In the genomic region with DNA sequence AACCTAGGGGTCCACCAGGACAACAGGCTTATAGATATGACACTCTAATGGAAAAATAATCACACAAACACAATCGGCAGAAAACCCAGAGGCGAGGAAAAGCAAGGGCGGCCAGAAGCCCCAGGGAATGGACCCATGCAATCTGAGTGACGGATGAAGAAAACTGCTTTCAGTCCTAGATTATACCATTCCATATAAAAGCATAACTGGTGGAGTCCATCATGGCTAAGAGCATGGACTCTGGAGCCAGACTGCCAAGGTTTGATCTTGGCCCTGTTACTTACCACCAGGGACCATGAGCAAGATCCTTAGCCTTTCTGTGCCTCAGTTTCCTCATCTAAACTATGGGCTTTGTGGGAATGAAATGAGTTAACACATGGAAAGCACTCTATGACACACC, we compare ENCODE assay signal across 21 cellular contexts. TPM values are rescaled to one million over a fixed set of nuclear protein-coding genes. Genes with fewer than 3 reads are reported as not detected.
DNase-seq lines count a peak whose midpoint lies in the region; FAIRE-seq and TF ChIP-seq lines count a peak whose summit lies in the region.
"Had no signal": no experiment of that assay in that cellular context is flagged by ENCODE, and none has a peak within 500 bp of the region (broad histone marks: within the 10 kb centered on the region; RNA-seq: fewer than 3 reads in every experiment).

No MANE protein-coding gene starts in this region.

- TF ChIP-seq CTCF in esophagus muscularis mucosa (IDR thresholded peaks at IDR 0.05), result no peak
- TF ChIP-seq CTCF in D721Med (IDR thresholded peaks at IDR 0.05; ENCODE audit: insufficient read depth, missing control alignments), result no peak
- TF ChIP-seq CTCF in ovary (IDR thresholded peaks at IDR 0.05), result no peak

- 84% methylated on average over 4 of the region's 4 CpGs for WGBS in esophagus muscularis mucosa
- 92 to 96% (median 95%) methylated on average over 4 of the region's 4 CpGs for WGBS in ovary, 3 donors

- H3K36me3 ChIP-seq in BLaER1 (peaks cover 19% of the 10 kb centered on the region), esophagus muscularis mucosa (no peaks in the 10 kb centered on the region), ovary (no peaks in the 10 kb centered on the region)
- H3K36me3 ChIP-seq in BLaER1 treated with 17β-estradiol and CSF1 and Interleukin-3, amounts not matched to agents 10 nM and 100 nM, result peaks cover 0 to 21% (median 14%) of the 10 kb centered on the region in 11 experiments; a peak in 9 of 22 replicates
- H3K36me3 ChIP-seq: BE2C had no signal

- TF ChIP-seq EP300 in esophagus muscularis mucosa (IDR thresholded peaks at IDR 0.05) (no peak), ovary (IDR thresholded peaks at IDR 0.05) (no peak)

- H3K27ac ChIP-seq in BLaER1, result 0 out of 2 replicates have a peak overlapping the region, but pooled peaks have one; percentile 12
- peak overlapping the region in 6 of 11 experiments; percentile 21 to 100 (median 98); a peak in 9 of 22 replicates for H3K27ac ChIP-seq in BLaER1 treated with 17β-estradiol and CSF1 and Interleukin-3, amounts not matched to agents 10 nM and 100 nM
- no peak overlapping the region for H3K27ac ChIP-seq in esophagus muscularis mucosa (replicated peaks in 1 of 4)
- no peak overlapping the region for H3K27ac ChIP-seq in ovary

- H4K20me1 ChIP-seq in BLaER1, result no peaks in the 10 kb centered on the region
- no peaks in the 10 kb centered on the region for H4K20me1 ChIP-seq in BLaER1 treated with 17β-estradiol and CSF1 and Interleukin-3, amounts not matched to agents 10 nM and 100 nM

- TF ChIP-seq POLR2A in esophagus muscularis mucosa (IDR thresholded peaks at IDR 0.05; ENCODE audit: low read depth), result no peak
- TF ChIP-seq POLR2A in ovary (IDR thresholded peaks at IDR 0.05), result no peak

- H3K4me3 ChIP-seq in BLaER1, result no peak overlapping the region
- H3K4me3 ChIP-seq in BLaER1 treated with 17β-estradiol and CSF1 and Interleukin-3, amounts not matched to agents 10 nM and 100 nM, result peak overlapping the region in 1 of 10 experiments; percentile 29; a peak in 1 of 20 replicates
- no peak overlapping the region for H3K4me3 ChIP-seq in esophagus muscularis mucosa
- no peak overlapping the region for H3K4me3 ChIP-seq in ovary

- H3K4me1 ChIP-seq in BLaER1 (peaks cover 28% of the 10 kb centered on the region), esophagus muscularis mucosa (peaks cover 0 to 12% (median 10%) of the 10 kb centered on the region in 4 donors), ovary (ENCODE audit: insufficient read depth) (peaks cover 1% of the 10 kb centered on the region)
- H3K4me1 ChIP-seq in BLaER1 treated with 17β-estradiol and CSF1 and Interleukin-3, amounts not matched to agents 10 nM and 100 nM, result peaks cover 16 to 39% (median 30%) of the 10 kb centered on the region in 10 experiments
- H3K4me1 ChIP-seq: BE2C had no signal

- H3K4me2 ChIP-seq in BLaER1, result no peak overlapping the region
- 0 out of 22 replicates have a peak overlapping the region, but pooled peaks of 1 of the 11 experiments have one; percentile 9 for H3K4me2 ChIP-seq in BLaER1 treated with 17β-estradiol and CSF1 and Interleukin-3, amounts not matched to agents 10 nM and 100 nM

- DNase-seq in esophagus muscularis mucosa (ENCODE audit: extremely low spot score), result peak; percentile 75
- DNase-seq in D721Med (ENCODE audit: insufficient read length, low spot score), result no peak
- DNase-seq in posterior vena cava (ENCODE audit: low spot score), result no peak
- no peak for DNase-seq in ovary
- DNase-seq: 8988T; ACHN; BE2C; C1 segment of cervical spinal cord; CD4-positive, alpha-beta memory T cell; CD4-positive, CD25-positive, alpha-beta regulatory T cell; CD8-positive, alpha-beta memory T cell; COR-L47; DMS79 treated with DMSO at 0.1 percent for 48 hours; GF-D8 had no signal

- no peaks in the 10 kb centered on the region for H3K27me3 ChIP-seq in BLaER1
- H3K27me3 ChIP-seq in BLaER1 treated with 17β-estradiol and CSF1 and Interleukin-3, amounts not matched to agents 10 nM and 100 nM, result no peaks in the 10 kb centered on the region
- H3K27me3 ChIP-seq in esophagus muscularis mucosa, result peaks cover 0 to 35% (median 13%) of the 10 kb centered on the region in 4 donors
- no peaks in the 10 kb centered on the region for H3K27me3 ChIP-seq in ovary

- intact Hi-C loops in esophagus muscularis mucosa (cut with DNase I) (no loop called here), posterior vena cava (cut with DNase I) (no loop called here), ovary (cut with DNase I) (no loop called here)

- peaks cover 28% of the 10 kb centered on the region for H3K9me3 ChIP-seq in BLaER1
- H3K9me3 ChIP-seq in BLaER1 treated with 17β-estradiol and CSF1 and Interleukin-3, amounts not matched to agents 10 nM and 100 nM (replicated peaks in 1 of 11), result peaks cover 0 to 46% (median 33%) of the 10 kb centered on the region in 11 experiments; a peak in 19 of 22 replicates
- no peaks in the 10 kb centered on the region for H3K9me3 ChIP-seq in esophagus muscularis mucosa
- H3K9me3 ChIP-seq in ovary, result no peaks in the 10 kb centered on the region
- H3K9me3 ChIP-seq: BE2C had no signal

- H3K9ac ChIP-seq in BLaER1, result no peak overlapping the region
- no peak overlapping the region for H3K9ac ChIP-seq in BLaER1 treated with 17β-estradiol and CSF1 and Interleukin-3, amounts not matched to agents 10 nM and 100 nM

- FAIRE-seq in D721Med (lab: Jason Lieb, UNC), result no peak
- FAIRE-seq: A204.1, G401.6, GM12891, GM19239 had no signal

RNA-seq across cellular contexts. Expression of a gene that starts 3.7 kb away (rescaled TPM):
- total RNA-seq in esophagus muscularis mucosa, result under 1 TPM in 1 of 4 donors, not detected in 3; 0.50 TPM
- 1 to 10 TPM in 1 of 2 donors, under 1 TPM in 1; 1.00 to 1.6 TPM for total RNA-seq in posterior vena cava
- total RNA-seq in ovary, result 1 to 10 TPM in 1 of 7 donors, under 1 TPM in 3, not detected in 3; 0.24 to 3.6 (median 0.42) TPM
- polyA plus RNA-seq in ovary, result under 1 TPM; 0.15 to 0.63 TPM
- total RNA-seq: CD4-positive, alpha-beta memory T cell; CD8-positive, alpha-beta memory T cell had no signal
- polyA plus RNA-seq: CD4-positive, alpha-beta memory T cell; CD4-positive, CD25-positive, alpha-beta regulatory T cell; CD8-positive, alpha-beta memory T cell had no signal

RNA-seq across cellular contexts. Expression of a gene that starts 57.4 kb away (rescaled TPM):
- total RNA-seq in esophagus muscularis mucosa (1 to 10 TPM in 2 of 4 donors, under 1 TPM in 2; 0.29 to 2.1 (median 1.1) TPM), posterior vena cava (1 to 10 TPM; 1.9 to 2.7 TPM), ovary (1 to 10 TPM in 2 of 7 donors, under 1 TPM in 2, not detected in 3; 0.62 to 2.2 (median 0.88) TPM)
- 1 to 10 TPM in 1 of 2 donors, under 1 TPM in 1; 0.45 to 2.5 TPM for polyA plus RNA-seq in ovary
- total RNA-seq: A673; CD4-positive, alpha-beta memory T cell; CD4-positive, CD25-positive, alpha-beta regulatory T cell; CD8-positive, alpha-beta memory T cell had no signal
- polyA plus RNA-seq: CD4-positive, alpha-beta memory T cell; CD4-positive, CD25-positive, alpha-beta regulatory T cell; CD8-positive, alpha-beta memory T cell had no signal

Comparison
In these comparisons a context has a peak if more than half of its experiments do, and no peak if none do; other contexts are left out.
1. H3K27ac ChIP-seq: peak in BLaER1 (single experiment) and BLaER1 treated with 17β-estradiol and CSF1 and Interleukin-3, amounts not matched to agents 10 nM and 100 nM (6 of 11); none in esophagus muscularis mucosa (0 of 4) and ovary (0 of 2).